ENCODE assay signal across 8 cellular contexts in genomic region chr18:74147491-74147778, GRCh38. TPM values are rescaled to one million over a fixed set of nuclear protein-coding genes. Genes with fewer than 3 reads are reported as not detected.
DNase-seq lines count a peak whose midpoint lies in the region; ATAC-seq and FAIRE-seq lines count a peak whose summit lies in the region.

No MANE protein-coding gene starts in this region.

- H3K9me3 Mint-ChIP-seq in activated CD4-positive, alpha-beta memory T cell treated with anti-CD3 and anti-CD28 coated beads for 36 hours: peaks cover 2% of the 10 kb centered on the region

- POLR2A ChIA-PET in activated CD4-positive, alpha-beta memory T cell treated with anti-CD3 and anti-CD28 coated beads for 36 hours (lab: Charles Lee): no interaction called here

- no peaks in the 10 kb centered on the region for H3K36me3 ChIP-seq in H7 (replicated peaks; ENCODE audit: control insufficient read depth, insufficient read depth, low read length)
- H3K36me3 ChIP-seq in iPS DF 6.9 (ENCODE audit: control insufficient read depth, insufficient read depth, low read length): no peaks in the 10 kb centered on the region
- no peaks in the 10 kb centered on the region for H3K36me3 ChIP-seq in small intestine (ENCODE audit: control insufficient read depth in 2 of 2, insufficient read depth in 2 of 2, low read length in 2 of 2)

- DNase-seq in H7 (no peak), iPS DF 6.9 (ENCODE audit: low read depth, low spot score) (no peak), small intestine (no peak), glomerular visceral epithelial cell (ENCODE audit: extremely low spot score) (no peak), COR-L47 (lab: John Stamatoyannopoulos, UW) (no peak)
- no peak for DNase-seq in activated CD4-positive, alpha-beta memory T cell treated with anti-CD3 and anti-CD28 coated beads for 36 hours

- intact Hi-C loops in activated CD4-positive, alpha-beta memory T cell treated with anti-CD3 and anti-CD28 coated beads for 36 hours (cut with micrococcal nuclease): loop anchor here (10.0 kb wide), 1 partner anchor 847 kb away; no protein-coding TSS in a partner anchor

- peaks cover 17% of the 10 kb centered on the region for H3K36me3 Mint-ChIP-seq in activated CD4-positive, alpha-beta memory T cell treated with anti-CD3 and anti-CD28 coated beads for 36 hours

- H3K27ac Mint-ChIP-seq in activated CD4-positive, alpha-beta memory T cell treated with anti-CD3 and anti-CD28 coated beads for 36 hours: peak overlapping the region; percentile 99

- no peak overlapping the region for H3K27ac ChIP-seq in iPS DF 6.9 (ENCODE audit: low read length)
- H3K27ac ChIP-seq in small intestine (ENCODE audit: low read depth in 1 of 2, low read length in 1 of 2): peak overlapping the region in 1 of 2 donors; percentile 93

- H3K9me3 ChIP-seq in iPS DF 6.9 (ENCODE audit: control insufficient read depth, insufficient read depth, low read length) (no peaks in the 10 kb centered on the region), small intestine (ENCODE audit: control insufficient read depth, low read depth) (no peaks in the 10 kb centered on the region)

- CTCF ChIA-PET in activated CD4-positive, alpha-beta memory T cell treated with anti-CD3 and anti-CD28 coated beads for 36 hours (lab: Charles Lee): no interaction called here

- H3K4me3 ChIP-seq in H7 (ENCODE audit: insufficient read depth, low read depth, low read length): peak overlapping the region; percentile 96
- peak overlapping the region; percentile 51; the same call in 1 of the 2 replicates for H3K4me3 ChIP-seq in iPS DF 6.9 (ENCODE audit: low read length)
- peak overlapping the region; percentile 60 to 82 for H3K4me3 ChIP-seq in small intestine (ENCODE audit: low read depth in 1 of 2, low read length in 2 of 2)

- peaks cover 36% of the 10 kb centered on the region for H3K4me1 Mint-ChIP-seq in activated CD4-positive, alpha-beta memory T cell treated with anti-CD3 and anti-CD28 coated beads for 36 hours (ENCODE audit: low read depth)

- WGBS in iPS DF 6.9 (ENCODE audit: insufficient coverage, insufficient read length): no CpG with 5 or more reads among the region's 28 CpGs
- 0 to 1% (median 1%) methylated on average over 28 of the region's 28 CpGs for WGBS in small intestine, 3 donors

- FAIRE-seq in small intestine (lab: Jason Lieb, UNC): no peak

- ATAC-seq in HG03139 (IDR thresholded peaks at IDR 0.05; ENCODE audit: unreplicated experiment) (no peak), HG03378 (IDR thresholded peaks at IDR 0.05; ENCODE audit: unreplicated experiment) (no peak)

- H3K27me3 Mint-ChIP-seq in activated CD4-positive, alpha-beta memory T cell treated with anti-CD3 and anti-CD28 coated beads for 36 hours: peaks cover 2% of the 10 kb centered on the region

- peaks cover 6% of the 10 kb centered on the region for H3K27me3 ChIP-seq in H7 (ENCODE audit: control insufficient read depth, insufficient read depth, low read length)
- H3K27me3 ChIP-seq in iPS DF 6.9 (ENCODE audit: control insufficient read depth, insufficient read depth, low read length): no peaks in the 10 kb centered on the region
- H3K27me3 ChIP-seq in small intestine (ENCODE audit: control insufficient read depth in 2 of 2, insufficient read depth in 2 of 2, low read length in 2 of 2): no peaks in the 10 kb centered on the region

- H3K4me1 ChIP-seq in iPS DF 6.9 (ENCODE audit: control insufficient read depth, insufficient read depth, low read length): 0 out of 2 replicates have a peak, but pooled peaks cover 2% of the 10 kb centered on the region
- peaks cover 5 to 7% of the 10 kb centered on the region in 2 donors for H3K4me1 ChIP-seq in small intestine (ENCODE audit: control insufficient read depth in 2 of 2, insufficient read depth in 1 of 2, low read depth in 1 of 2, low read length in 1 of 2)

- H3K4me3 Mint-ChIP-seq in activated CD4-positive, alpha-beta memory T cell treated with anti-CD3 and anti-CD28 coated beads for 36 hours: peak overlapping the region; percentile 95

RNA-seq across cellular contexts. Expression of gene FBXO15, which starts 0.2 kb away (rescaled TPM):
- total RNA-seq in H7 (2014; rRNA removed; shearing (Covaris generic)): 0.55 and 1.5 TPM in 2 replicates
- total RNA-seq in activated CD4-positive, alpha-beta memory T cell treated with anti-CD3 and anti-CD28 coated beads for 36 hours: under 1 TPM; 0.67 to 0.75 TPM
- polyA plus RNA-seq in small intestine: under 1 TPM in 1 of 3 donors, not detected in 2; 0.28 TPM

RNA-seq across cellular contexts. Expression of gene TIMM21, which starts 0.9 kb away (rescaled TPM):
- total RNA-seq in H7 (2014; rRNA removed; shearing (Covaris generic)): 43.0 and 46.0 TPM in 2 replicates
- total RNA-seq in activated CD4-positive, alpha-beta memory T cell treated with anti-CD3 and anti-CD28 coated beads for 36 hours: 10 to 100 TPM; 37.1 to 38.3 TPM
- 10 to 100 TPM in 2 of 3 donors, 1 to 10 TPM in 1; 9.2 to 31.2 (median 14.3) TPM for polyA plus RNA-seq in small intestine
